19 cellular contexts compared by ENCODE assay signal in genomic region chr5:15880201-15880600, GRCh38.
"Had no signal": no experiment of that assay in that cellular context is flagged by ENCODE, and none has a peak within 500 bp of the region (broad histone marks: within the 10 kb centered on the region; RNA-seq: fewer than 3 reads in every experiment).

No MANE protein-coding gene starts in this region.

- H3K27me3 ChIP-seq: MG63, SJSA1 had no signal

- H3K27ac ChIP-seq: SJSA1, SK-N-MC had no signal

- H3K36me3 ChIP-seq: MG63, SJSA1 had no signal

- DNase-seq: Karpas-422, KBM-7, MG63, NCI-H1092 treated with DMSO at 0.1 percent for 48 hours, NCI-H1436, NCI-H187, NCI-H2029, NCI-H2081 treated with DMSO at 0.1 percent for 48 hours, NCI-H2171, NCI-H226, NCI-H446, NCI-H510A, NCI-H526 treated with DMSO at 0.1 percent for 48 hours, NCI-H748 treated with DMSO at 0.1 percent for 48 hours, Right ventricle myocardium superior, RPMI8226, SIG-M5 had no signal

- H3K9me3 ChIP-seq: MG63, SJSA1 had no signal

- H3K4me3 ChIP-seq: MG63, SJSA1, SK-N-MC had no signal
